9 cellular contexts compared by ENCODE assay signal in genomic region chr7:55568613-55569268, GRCh38. TPM values are rescaled to one million over a fixed set of nuclear protein-coding genes. Genes with fewer than 3 reads are reported as not detected.
A peak's percentile ranks its signal among the peaks of the same experiment; 100 is the strongest.
DNase-seq lines count a peak whose midpoint lies in the region; ATAC-seq, FAIRE-seq and TF ChIP-seq lines count a peak whose summit lies in the region.
"Had no signal": no experiment of that assay in that cellular context is flagged by ENCODE, and none has a peak within 500 bp of the region (broad histone marks: within the 10 kb centered on the region; RNA-seq: fewer than 3 reads in every experiment).

No MANE protein-coding gene starts in this region.

- H3K4me3 Mint-ChIP-seq in neural crest cell, result peak overlapping the region; percentile 83

- BruUV-seq in GM12878 (replicated peaks; lab: Mats Ljungman, UMichigan), result no TSS peak

- RAD21 ChIA-PET in GM12878 (lab: Charles Lee; ENCODE audit: unreplicated experiment), result interaction anchor here (1.5 to 11.6 kb wide), 8 partner anchors 10 to 259 kb away, joined by 4 to 245 read pairs (median 26); no protein-coding TSS in a partner anchor

- no peak for ATAC-seq in DND-41 (ENCODE audit: insufficient read depth, low read depth)
- no peak; the same call in 1 of the 3 replicates for ATAC-seq in GM12878
- no peak for ATAC-seq in GM19455 (IDR thresholded peaks at IDR 0.05; ENCODE audit: unreplicated experiment)
- ATAC-seq in GM19397 (IDR thresholded peaks at IDR 0.05; ENCODE audit: unreplicated experiment), result no peak

- H3K4me1 Mint-ChIP-seq in neural crest cell, result peaks cover 48% of the 10 kb centered on the region

- WGBS in GM12878 (ENCODE audit: insufficient coverage, insufficient replicate concordance, low lambda C conversion rate, missing lambda C conversion rate), result 3% methylated on average over 4 of the region's 4 CpGs
- WGBS in adrenal gland, 4 donors, result 44 to 54% (median 52%) methylated on average over 4 of the region's 4 CpGs

- no peak for TF ChIP-seq CTCF in DND-41 (IDR thresholded peaks at IDR 0.05; ENCODE audit: borderline replicate concordance, extremely low read depth, low read length, poor library complexity, severe bottlenecking)
- no peak for TF ChIP-seq CTCF in GM12878 (IDR thresholded peaks at IDR 0.05 in 2 of 3, conservative IDR thresholded peaks at IDR 0.05 in 1 of 3; ENCODE audit: control insufficient read depth in 2 of 3, extremely low read depth in 1 of 3, insufficient read depth in 1 of 3, low read depth in 3 of 3, low read length in 3 of 3)
- no peak for TF ChIP-seq CTCF in neural crest cell (conservative IDR thresholded peaks at IDR 0.05)
- no peak for TF ChIP-seq CTCF in adrenal gland (IDR thresholded peaks at IDR 0.05)

- H3K79me2 ChIP-seq in DND-41 (ENCODE audit: insufficient read depth, low read length), result peaks cover 83% of the 10 kb centered on the region
- H3K79me2 ChIP-seq in GM12878 (ENCODE audit: control insufficient read depth, insufficient read depth, low read length), result peaks cover 91% of the 10 kb centered on the region

- H3K9ac ChIP-seq in DND-41 (ENCODE audit: low read depth, low read length) (no peak overlapping the region), GM12878 (ENCODE audit: control insufficient read depth, insufficient read depth, low read length) (peak overlapping the region; percentile 87)

- H3K27me3 Mint-ChIP-seq in neural crest cell (ENCODE audit: low read depth), result peaks cover 10% of the 10 kb centered on the region

- CTCF ChIA-PET in GM12878 (lab: Yijun Ruan, JAX), result interaction anchor here (1.0 to 5.2 kb wide), 9 partner anchors 10 to 135 kb away, joined by 3 to 45 read pairs (median 4); no protein-coding TSS in a partner anchor

- intact Hi-C loops in GM12878 (cut with micrococcal nuclease; ENCODE audit: unreplicated experiment) (loop anchor here (1.0 to 10.0 kb wide), 3 partner anchors 34 to 494 kb away; no protein-coding TSS in a partner anchor), adrenal gland (cut with DNase I) (no loop called here)

- no peak for FAIRE-seq in GM12878 (lab: Jason Lieb, UNC)

- TF ChIP-seq EP300 in GM12878 (IDR thresholded peaks at IDR 0.05; ENCODE audit: borderline replicate concordance in 1 of 2, control insufficient read depth in 1 of 2, low read depth in 2 of 2, low read length in 2 of 2), result no peak

- no peaks in the 10 kb centered on the region for H3K9me3 ChIP-seq in DND-41 (ENCODE audit: insufficient read depth, low read length, severe bottlenecking)
- no peaks in the 10 kb centered on the region for H3K9me3 ChIP-seq in GM12878 (replicated peaks; ENCODE audit: control insufficient read depth, insufficient read depth, low read length)
- no peaks in the 10 kb centered on the region for H3K9me3 ChIP-seq in SJCRH30 (replicated peaks)
- H3K9me3 ChIP-seq in adrenal gland (replicated peaks in 1 of 3), result no peaks in the 10 kb centered on the region

- H3K27me3 ChIP-seq in DND-41 (ENCODE audit: insufficient read depth, low read length, poor library complexity) (no peaks in the 10 kb centered on the region), GM12878 (replicated peaks in 1 of 2; ENCODE audit: control insufficient read depth in 2 of 2, insufficient read depth in 2 of 2, low read length in 1 of 2) (no peaks in the 10 kb centered on the region), SJCRH30 (no peaks in the 10 kb centered on the region), adrenal gland (no peaks in the 10 kb centered on the region)

- H4K20me1 ChIP-seq in DND-41 (ENCODE audit: insufficient read depth, low read length) (peaks cover 63% of the 10 kb centered on the region), GM12878 (ENCODE audit: control insufficient read depth, insufficient read depth) (no peaks in the 10 kb centered on the region)

- peak overlapping the region in 1 of 2 experiments; percentile 9; a peak in 1 of 4 replicates for H3K4me3 ChIP-seq in DND-41 (ENCODE audit: low read depth in 1 of 2, low read length in 2 of 2)
- peak overlapping the region; percentile 98 for H3K4me3 ChIP-seq in GM12878
- no peak overlapping the region for H3K4me3 ChIP-seq in SJCRH30
- H3K4me3 ChIP-seq in adrenal gland, result no peak overlapping the region

- TF ChIP-seq POLR2A in GM12878 (IDR thresholded peaks at IDR 0.05; ENCODE audit: low read depth, low read length) (no peak), adrenal gland (IDR thresholded peaks at IDR 0.05) (no peak)

- peak; percentile 19 for DNase-seq in DND-41
- peak; percentile 53 for DNase-seq in NAMALWA (ENCODE audit: low spot score)
- no peak for DNase-seq in GM12878 (ENCODE audit: low read depth, low spot score)
- DNase-seq in neural crest cell (ENCODE audit: low read depth, low spot score), result no peak
- DNase-seq in SJCRH30, result no peak
- DNase-seq in adrenal gland, result no peak
- DNase-seq: substantia nigra had no signal

- no peaks in the 10 kb centered on the region for H3K36me3 Mint-ChIP-seq in neural crest cell (ENCODE audit: low read depth)

- H3K9me3 Mint-ChIP-seq in neural crest cell, result no peaks in the 10 kb centered on the region

- peak overlapping the region; percentile 15; the same call in 1 of the 2 replicates for H3K27ac ChIP-seq in DND-41 (ENCODE audit: low read length)
- peak overlapping the region; percentile 93 for H3K27ac ChIP-seq in GM12878 (ENCODE audit: control insufficient read depth, insufficient read depth)
- no peak overlapping the region for H3K27ac ChIP-seq in SJCRH30
- peak overlapping the region in 2 of 5 donors; percentile 9 to 95 for H3K27ac ChIP-seq in adrenal gland

- SMC1A ChIA-PET in GM12878 (lab: Charles Lee; ENCODE audit: uncharacterized antibody, unreplicated experiment), result interaction anchor here (1.1 to 12.6 kb wide), 9 partner anchors 10 to 280 kb away, joined by 3 to 263 read pairs (median 57); no protein-coding TSS in a partner anchor

- H3K27ac Mint-ChIP-seq in neural crest cell (ENCODE audit: unreplicated experiment), result no peak overlapping the region

- in situ Hi-C loops in GM12878 (cut with MboI), result loop anchor here (25.0 kb wide), 1 partner anchor 806 kb away; the partner anchor contains the start of gene SEC61G

- H3K36me3 ChIP-seq in DND-41 (ENCODE audit: insufficient read depth, low read length) (peaks cover 12% of the 10 kb centered on the region; the same call in 1 of the 2 replicates), GM12878 (ENCODE audit: control insufficient read depth in 2 of 2, insufficient read depth in 2 of 2, low read length in 1 of 2) (no peaks in the 10 kb centered on the region), SJCRH30 (peaks cover 2% of the 10 kb centered on the region; the same call in 1 of the 2 replicates), adrenal gland (replicated peaks in 1 of 2) (no peaks in the 10 kb centered on the region)

- POLR2A ChIA-PET in GM12878 (lab: Charles Lee), result interaction anchor here (1.4 to 8.8 kb wide), 5 partner anchors 10 to 55 kb away, joined by 3 to 156 read pairs (median 24); no protein-coding TSS in a partner anchor

- no peak for TF ChIP-seq RAD21 in GM12878 (IDR thresholded peaks at IDR 0.05; ENCODE audit: insufficient read depth, low read depth, low read length)

- H3K4me2 ChIP-seq in DND-41 (ENCODE audit: insufficient read depth, low read length) (peak overlapping the region; percentile 75), GM12878 (ENCODE audit: control insufficient read depth, insufficient read depth) (peak overlapping the region; percentile 88)

- no peak overlapping the region for H2AFZ ChIP-seq in DND-41 (ENCODE audit: low read depth, low read length)
- H2AFZ ChIP-seq in GM12878 (ENCODE audit: control insufficient read depth, low read depth, low read length), result no peak overlapping the region

- H3K4me1 ChIP-seq in DND-41 (ENCODE audit: insufficient read depth, low read length) (peaks cover 55% of the 10 kb centered on the region), GM12878 (ENCODE audit: control insufficient read depth, insufficient read depth, low read length) (peaks cover 44% of the 10 kb centered on the region), SJCRH30 (peaks cover 9% of the 10 kb centered on the region), adrenal gland (replicated peaks in 1 of 2) (peaks cover 6 to 41% of the 10 kb centered on the region in 2 donors)

TF ChIP-seq in GM12878, 131 proteins besides CTCF, POLR2A, EP300 and RAD21 (continues in another document):
- no peak for TF ChIP-seq IRF3 (IDR thresholded peaks at IDR 0.05)
- TF ChIP-seq RFX5 (IDR thresholded peaks at IDR 0.05; ENCODE audit: low read depth, low read length), result no peak
- no peak for TF ChIP-seq SRF (IDR thresholded peaks at IDR 0.05; ENCODE audit: low read depth in 2 of 2, low read length in 2 of 2)

RNA-seq across cellular contexts. Expression of gene VOPP1, which starts 3.6 kb away (rescaled TPM):
- 130 and 131 TPM in 2 replicates for total RNA-seq in GM12878 (2013; cell fraction: nucleolus; rRNA removed)
- total RNA-seq in GM12878 (2014; rRNA removed), result 198 and 200 TPM in 2 replicates
- total RNA-seq in GM12878 (2014; rRNA removed; fragmentation: Illumina TruSeq; extraction: Trizol), result 135 and 144 TPM in 2 replicates
- 205 and 206 TPM in 2 replicates for total RNA-seq in GM12878 (2021)
- 123 TPM for polyA plus RNA-seq in GM12878 (2011; ENCODE audit: low read depth)
- polyA plus RNA-seq in GM12878 (2011; rRNA removed), result 101 and 118 TPM in 2 replicates
- polyA plus RNA-seq in GM12878 (2011; cell fraction: cytosol; rRNA removed), result 103 and 118 TPM in 2 replicates
- polyA plus RNA-seq in GM12878 (2011; cell fraction: nucleus; rRNA removed), result 51.0 and 62.5 TPM in 2 replicates
- 135 and 137 TPM in 2 replicates for polyA plus RNA-seq in GM12878 (2012)
- polyA plus RNA-seq in GM12878 (2014; fragmentation: Illumina TruSeq; extraction: Trizol), result 116 and 141 TPM in 2 replicates
- 10 to 100 TPM; 32.8 to 78.5 TPM for polyA plus RNA-seq in GM12878 (2014; fragmentation: Nextera tagmentation; extraction: Ambion mirVana)
- polyA plus RNA-seq in GM12878 (2014; rRNA removed), result 203 and 212 TPM in 2 replicates
- polyA plus RNA-seq in GM12878 (2016; fragmentation: Nextera tagmentation; extraction: Ambion mirVana), result 10 to 100 TPM; 54.4 to 71.5 TPM
- 139 and 160 TPM in 2 replicates for polyA minus RNA-seq in GM12878 (2011; rRNA and poly(A)+ RNA removed)
- 60.1 and 81.5 TPM in 2 replicates for polyA minus RNA-seq in GM12878 (2011; cell fraction: cytosol; rRNA and poly(A)+ RNA removed)
- 37.2 and 80.3 TPM in 2 replicates for polyA minus RNA-seq in GM12878 (2011; cell fraction: nucleus; rRNA and poly(A)+ RNA removed)
- 50.7 and 51.6 TPM in 2 replicates for total RNA-seq in neural crest cell
- 89.8 and 92.6 TPM in 2 replicates for total RNA-seq in SJCRH30 (2014; rRNA removed; shearing (Covaris generic))
- total RNA-seq in adrenal gland, result 10 to 100 TPM; 30.3 to 60.7 (median 38.2) TPM
- polyA plus RNA-seq in adrenal gland, result 10 to 100 TPM; 13.6 to 16.7 (median 14.2) TPM

Comparison
In these comparisons a context has a peak if more than half of its experiments do, and no peak if none do; other contexts are left out.
1. DNase-seq: peak in DND-41 (single experiment) and NAMALWA (single experiment); none in GM12878 (single experiment), neural crest cell (single experiment), SJCRH30 (0 of 2) and adrenal gland (0 of 7).